ENCODE assay signal across 9 cellular contexts in genomic region chr9:35791321-35791921, GRCh38. TPM values are rescaled to one million over a fixed set of nuclear protein-coding genes. Genes with fewer than 3 reads are reported as not detected.
DNase-seq lines count a peak whose midpoint lies in the region; ATAC-seq, FAIRE-seq and TF ChIP-seq lines count a peak whose summit lies in the region.
"Had no signal": no experiment of that assay in that cellular context is flagged by ENCODE, and none has a peak within 500 bp of the region (broad histone marks: within the 10 kb centered on the region; RNA-seq: fewer than 3 reads in every experiment).

TSS of gene NPR2 (plus strand) at chr9:35791591. CDS start at chr9:35792409, 818 bp downstream.

- ATAC-seq in mucosa of descending colon (peak; percentile 26), HG03342 (IDR thresholded peaks at IDR 0.05; ENCODE audit: unreplicated experiment) (no peak)

- intact Hi-C loops in activated CD4-positive, alpha-beta T cell treated with anti-CD3 and anti-CD28 coated beads, Interleukin-2, amount 10 ng/mL, durations not matched to agents 24 days and 14 days (cut with micrococcal nuclease) = loop anchor here (2.0 kb wide), 2 partner anchors 23 to 35 kb away; partner anchors contain the start of gene HINT2
- intact Hi-C loops in esophagus muscularis mucosa (cut with DNase I) = loop anchor here (2.0 kb wide), 2 partner anchors 35 to 91 kb away; no protein-coding TSS in a partner anchor
- intact Hi-C loops in mucosa of descending colon (cut with DNase I, micrococcal nuclease) = loop anchor here in 1 of 2 donors (5.0 kb wide), 1 partner anchor 91 kb away; no protein-coding TSS in a partner anchor

- peak within 1 kb of the TSS; percentile 68 to 82 (median 68) for H3K4me3 ChIP-seq in esophagus muscularis mucosa
- H3K4me3 ChIP-seq in mucosa of descending colon = no peak within 1 kb of the TSS
- H3K4me3 ChIP-seq in urinary bladder (ENCODE audit: low read depth, low read length) = peak within 1 kb of the TSS; percentile 56

- WGBS in esophagus muscularis mucosa = 3% methylated on average over 11 of the region's 62 CpGs
- WGBS in urinary bladder = 7% methylated on average over 61 of the region's 62 CpGs

- peaks cover 12% of the 10 kb centered on the region for H3K36me3 Mint-ChIP-seq in activated CD4-positive, alpha-beta T cell treated with anti-CD3 and anti-CD28 coated beads, Interleukin-2, amount 10 ng/mL, durations not matched to agents 24 days and 14 days (ENCODE audit: low read depth)

- H3K9me3 Mint-ChIP-seq in activated CD4-positive, alpha-beta T cell treated with anti-CD3 and anti-CD28 coated beads, Interleukin-2, amount 10 ng/mL, durations not matched to agents 24 days and 14 days = no peaks in the 10 kb centered on the region

- peaks cover 28 to 62% (median 57%) of the 10 kb centered on the region in 4 donors for H3K4me1 ChIP-seq in esophagus muscularis mucosa
- H3K4me1 ChIP-seq in mucosa of descending colon (ENCODE audit: low read depth) = no peaks in the 10 kb centered on the region
- H3K4me1 ChIP-seq in urinary bladder (ENCODE audit: insufficient read depth) = peaks cover 1% of the 10 kb centered on the region

- H3K4me3 Mint-ChIP-seq in activated CD4-positive, alpha-beta T cell treated with anti-CD3 and anti-CD28 coated beads, Interleukin-2, amount 10 ng/mL, durations not matched to agents 24 days and 14 days = no peak within 1 kb of the TSS

- H3K27ac ChIP-seq in esophagus muscularis mucosa (replicated peaks in 1 of 4) (peak within 1 kb of the TSS; percentile 85 to 91 (median 87)), urinary bladder (ENCODE audit: low read depth) (peak within 1 kb of the TSS; percentile 11)
- H3K27ac ChIP-seq: HL-60 had no signal

- H3K36me3 ChIP-seq in esophagus muscularis mucosa (no peaks in the 10 kb centered on the region), mucosa of descending colon (ENCODE audit: low read depth) (no peaks in the 10 kb centered on the region), urinary bladder (ENCODE audit: insufficient read depth) (no peaks in the 10 kb centered on the region)

- TF ChIP-seq POLR2A in esophagus muscularis mucosa (IDR thresholded peaks at IDR 0.05; ENCODE audit: low read depth) = no peak

- TF ChIP-seq EP300 in esophagus muscularis mucosa (IDR thresholded peaks at IDR 0.05) = no peak

- peaks cover 17% of the 10 kb centered on the region for H3K4me1 Mint-ChIP-seq in activated CD4-positive, alpha-beta T cell treated with anti-CD3 and anti-CD28 coated beads, Interleukin-2, amount 10 ng/mL, durations not matched to agents 24 days and 14 days

- TF ChIP-seq CTCF in esophagus muscularis mucosa (IDR thresholded peaks at IDR 0.05) (no peak), mucosa of descending colon (IDR thresholded peaks at IDR 0.05) (no peak)

- H3K9me3 ChIP-seq in esophagus muscularis mucosa = no peaks in the 10 kb centered on the region
- H3K9me3 ChIP-seq in mucosa of descending colon = no peaks in the 10 kb centered on the region

- no peak for FAIRE-seq in RCC 7860 (lab: Jason Lieb, UNC)

- H3K27me3 ChIP-seq in esophagus muscularis mucosa = no peaks in the 10 kb centered on the region

- no peak within 1 kb of the TSS for H3K27ac Mint-ChIP-seq in activated CD4-positive, alpha-beta T cell treated with anti-CD3 and anti-CD28 coated beads, Interleukin-2, amount 10 ng/mL, durations not matched to agents 24 days and 14 days

- no peak for DNase-seq in activated CD4-positive, alpha-beta T cell treated with anti-CD3 and anti-CD28 coated beads, Interleukin-2, amount 10 ng/mL, durations not matched to agents 24 days and 14 days
- no peak for DNase-seq in activated CD4-positive, alpha-beta T cell treated with anti-CD3 and anti-CD28 coated beads, Interleukin-2, amount 50 U/mL, for 4 hours
- DNase-seq in esophagus muscularis mucosa (ENCODE audit: extremely low spot score) = no peak
- no peak for DNase-seq in mucosa of descending colon
- DNase-seq in AML-193 (lab: John Stamatoyannopoulos, UW) = no peak
- no peak for DNase-seq in RCC 7860 (ENCODE audit: low spot score)

- H3K27me3 Mint-ChIP-seq in activated CD4-positive, alpha-beta T cell treated with anti-CD3 and anti-CD28 coated beads, Interleukin-2, amount 10 ng/mL, durations not matched to agents 24 days and 14 days = no peaks in the 10 kb centered on the region

RNA-seq across cellular contexts. Expression of gene NPR2, which starts in this region (rescaled TPM):
- 11.3 and 15.4 TPM in 2 replicates for total RNA-seq in activated CD4-positive, alpha-beta T cell treated with anti-CD3 and anti-CD28 coated beads, Interleukin-2, amount 10 ng/mL, durations not matched to agents 24 days and 14 days
- total RNA-seq in esophagus muscularis mucosa (10 to 100 TPM; 22.0 to 35.9 (median 29.7) TPM), mucosa of descending colon (10 to 100 TPM in 2 of 3 donors, 1 to 10 TPM in 1; 8.8 to 31.8 (median 12.0) TPM), urinary bladder (23.1 TPM)
- polyA plus RNA-seq in urinary bladder = 30.6 TPM
